30 cellular contexts compared by ENCODE assay signal in genomic region chr7:101917566-101917965, GRCh38.
"Had no signal": no experiment of that assay in that cellular context is flagged by ENCODE, and none has a peak within 500 bp of the region (broad histone marks: within the 10 kb centered on the region; RNA-seq: fewer than 3 reads in every experiment).

No MANE protein-coding gene starts in this region.

- FAIRE-seq: RCC 7860 had no signal

- H3K9me3 ChIP-seq: SJCRH30 had no signal

- DNase-seq: activated CD4-positive, alpha-beta memory T cell treated with anti-CD3 and anti-CD28 coated beads, Interleukin-2, amount 10 ng/mL, durations not matched to agents 7 days and 5 days; activated CD4-positive, alpha-beta T cell treated with anti-CD3 and anti-CD28 coated beads for 4 hours; activated CD4-positive, alpha-beta T cell treated with anti-CD3 and anti-CD28 coated beads, Interleukin-2, amount 50 U/mL, for 1 hour; activated CD8-positive, alpha-beta memory T cell treated with anti-CD3 and anti-CD28 coated beads for 24 hours; activated CD8-positive, alpha-beta memory T cell treated with anti-CD3 and anti-CD28 coated beads, Interleukin-2, amount 10 ng/mL, durations not matched to agents 7 days and 5 days; activated CD8-positive, alpha-beta memory T cell treated with anti-CD3 and anti-CD28 coated beads, Interleukin-2, amount 50 U/mL, for 48 hours; activated effector memory CD4-positive, alpha-beta T cell treated with Interleukin-2 at 50 U/mL for 16 hours; activated naive CD4-positive, alpha-beta T cell treated with anti-CD3 and anti-CD28 coated beads, Interleukin-2, amount 10 ng/mL, durations not matched to agents 7 days and 5 days; activated naive CD8-positive, alpha-beta T cell treated with anti-CD3 and anti-CD28 coated beads, Interleukin-2, amount 50 U/mL, for 24 hours; activated T-cell treated with anti-CD3 and anti-CD28 coated beads, Interleukin-2, amount 50 U/mL, for 48 hours; anterior cingulate cortex; brain microvascular endothelial cell; central memory CD4-positive, alpha-beta T cell; MM.1S; NCI-H1105 treated with DMSO at 0.1 percent for 48 hours; NCI-H1436; NCI-H1694; NCI-H1930; NCI-H2081 treated with DMSO at 0.1 percent for 48 hours; NCI-H226; NCI-H524 treated with DMSO at 0.1 percent for 48 hours; PC-3; SJCRH30 had no signal

- H3K27ac ChIP-seq: brain microvascular endothelial cell, KMS-11, RWPE1, SJCRH30, SK-N-MC had no signal

- H3K27me3 ChIP-seq: brain microvascular endothelial cell, SJCRH30 had no signal

- H3K4me1 ChIP-seq: SJCRH30 had no signal

- H3K4me3 ChIP-seq: SJCRH30, SK-N-MC had no signal

- ATAC-seq: activated CD4-positive, CD25-positive, alpha-beta regulatory T cell treated with anti-CD3 and anti-CD28 coated beads, Interleukin-2, amount 50 U/mL, for 24 hours; activated CD8-positive, alpha-beta memory T cell treated with anti-CD3 and anti-CD28 coated beads, Interleukin-2, amount 10 ng/mL, durations not matched to agents 7 days and 5 days; activated naive CD8-positive, alpha-beta T cell treated with anti-CD3 and anti-CD28 coated beads, Interleukin-2, amount 50 U/mL, for 24 hours; PC-3; Right ventricle myocardium inferior; WTC11 had no signal

- H3K9ac ChIP-seq: KMS-11 had no signal

- H3K36me3 ChIP-seq: brain microvascular endothelial cell had no signal
